ENCODE assay signal across 1 cellular context in genomic region chr17:43637563-43638323, GRCh38.
TF ChIP-seq lines count a peak whose summit lies in the region.

No MANE protein-coding gene starts in this region.

TF ChIP-seq in IMR-90, 13 proteins besides CTCF, POLR2A, EP300 and RAD21:
- TF ChIP-seq SMC3 (IDR thresholded peaks at IDR 0.05; ENCODE audit: low read depth, low read length) (no peak), MAZ (IDR thresholded peaks at IDR 0.05; ENCODE audit: borderline replicate concordance, low read depth, low read length) (no peak), RFX5 (IDR thresholded peaks at IDR 0.05; ENCODE audit: low read depth, low read length) (no peak), MXI1 (IDR thresholded peaks at IDR 0.05; ENCODE audit: borderline replicate concordance, low read depth, low read length) (no peak), FOS (IDR thresholded peaks at IDR 0.05; ENCODE audit: low read depth, low read length) (no peak), RCOR1 (IDR thresholded peaks at IDR 0.05; ENCODE audit: insufficient replicate concordance, low read length) (no peak), BHLHE40 (IDR thresholded peaks at IDR 0.05; ENCODE audit: low read depth, low read length) (no peak), MAFK (IDR thresholded peaks at IDR 0.05; ENCODE audit: low read depth, low read length) (no peak), NFE2L2 (IDR thresholded peaks at IDR 0.05; ENCODE audit: low read depth, low read length) (no peak), CEBPB (IDR thresholded peaks at IDR 0.05; ENCODE audit: low read depth, low read length) (no peak), CHD1 (IDR thresholded peaks at IDR 0.05; ENCODE audit: low read depth, low read length) (no peak)
- TF ChIP-seq, protein P1, sequence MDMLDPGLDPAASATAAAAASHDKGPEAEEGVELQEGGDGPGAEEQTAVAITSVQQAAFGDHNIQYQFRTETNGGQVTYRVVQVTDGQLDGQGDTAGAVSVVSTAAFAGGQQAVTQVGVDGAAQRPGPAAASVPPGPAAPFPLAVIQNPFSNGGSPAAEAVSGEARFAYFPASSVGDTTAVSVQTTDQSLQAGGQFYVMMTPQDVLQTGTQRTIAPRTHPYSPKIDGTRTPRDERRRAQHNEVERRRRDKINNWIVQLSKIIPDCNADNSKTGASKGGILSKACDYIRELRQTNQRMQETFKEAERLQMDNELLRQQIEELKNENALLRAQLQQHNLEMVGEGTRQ (IDR thresholded peaks at IDR 0.05; ENCODE audit: low read depth, low read length): no peak
- TF ChIP-seq, protein P2, sequence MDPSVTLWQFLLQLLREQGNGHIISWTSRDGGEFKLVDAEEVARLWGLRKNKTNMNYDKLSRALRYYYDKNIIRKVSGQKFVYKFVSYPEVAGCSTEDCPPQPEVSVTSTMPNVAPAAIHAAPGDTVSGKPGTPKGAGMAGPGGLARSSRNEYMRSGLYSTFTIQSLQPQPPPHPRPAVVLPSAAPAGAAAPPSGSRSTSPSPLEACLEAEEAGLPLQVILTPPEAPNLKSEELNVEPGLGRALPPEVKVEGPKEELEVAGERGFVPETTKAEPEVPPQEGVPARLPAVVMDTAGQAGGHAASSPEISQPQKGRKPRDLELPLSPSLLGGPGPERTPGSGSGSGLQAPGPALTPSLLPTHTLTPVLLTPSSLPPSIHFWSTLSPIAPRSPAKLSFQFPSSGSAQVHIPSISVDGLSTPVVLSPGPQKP (IDR thresholded peaks at IDR 0.05; ENCODE audit: borderline replicate concordance, low read depth, low read length): no peak
